ENCODE assay signal across 1 cellular context in genomic region chr9:132742821-132743311, GRCh38.
TF ChIP-seq lines count a peak whose summit lies in the region.

No MANE protein-coding gene starts in this region.

TF ChIP-seq in GM23338, 12 proteins besides CTCF, POLR2A, EP300 and RAD21:
- TF ChIP-seq REST (IDR thresholded peaks at IDR 0.05; ENCODE audit: unreplicated experiment) = no peak
